In the genomic region with DNA sequence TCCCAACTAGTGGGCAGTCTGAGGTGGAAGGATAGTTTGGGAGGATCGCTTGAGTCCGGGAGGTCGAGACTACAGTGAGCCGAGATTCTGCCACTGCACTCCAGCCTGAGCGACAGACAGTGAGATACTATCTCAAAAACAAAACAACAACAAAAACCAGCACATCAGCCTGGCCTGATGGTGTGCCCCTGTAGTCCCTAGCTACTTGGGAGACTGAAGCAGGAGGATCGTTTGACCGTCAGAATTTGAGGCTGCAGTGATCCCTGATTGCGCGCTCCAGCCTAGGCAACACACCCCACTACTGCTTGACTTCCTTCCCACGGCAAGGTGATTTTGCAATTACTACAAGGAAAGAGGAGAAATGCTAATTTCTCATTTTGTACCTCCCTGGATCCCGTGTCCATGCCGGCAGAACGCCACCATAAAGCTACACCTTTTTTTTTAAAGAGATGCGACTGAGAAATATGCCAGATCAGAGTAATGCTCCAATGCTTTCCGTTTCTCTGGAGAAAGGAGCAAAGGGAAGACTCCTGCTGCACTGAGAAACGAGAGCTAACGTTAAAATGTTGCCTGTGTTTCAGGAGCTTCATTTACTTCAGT, we compare ENCODE assay signal across 1 cellular context.
TF ChIP-seq lines count a peak whose summit lies in the region.

No MANE protein-coding gene starts in this region.

TF ChIP-seq in WTC11, 78 proteins besides CTCF, POLR2A, EP300 and RAD21 (continued from another document):
- TF ChIP-seq, protein P1, sequence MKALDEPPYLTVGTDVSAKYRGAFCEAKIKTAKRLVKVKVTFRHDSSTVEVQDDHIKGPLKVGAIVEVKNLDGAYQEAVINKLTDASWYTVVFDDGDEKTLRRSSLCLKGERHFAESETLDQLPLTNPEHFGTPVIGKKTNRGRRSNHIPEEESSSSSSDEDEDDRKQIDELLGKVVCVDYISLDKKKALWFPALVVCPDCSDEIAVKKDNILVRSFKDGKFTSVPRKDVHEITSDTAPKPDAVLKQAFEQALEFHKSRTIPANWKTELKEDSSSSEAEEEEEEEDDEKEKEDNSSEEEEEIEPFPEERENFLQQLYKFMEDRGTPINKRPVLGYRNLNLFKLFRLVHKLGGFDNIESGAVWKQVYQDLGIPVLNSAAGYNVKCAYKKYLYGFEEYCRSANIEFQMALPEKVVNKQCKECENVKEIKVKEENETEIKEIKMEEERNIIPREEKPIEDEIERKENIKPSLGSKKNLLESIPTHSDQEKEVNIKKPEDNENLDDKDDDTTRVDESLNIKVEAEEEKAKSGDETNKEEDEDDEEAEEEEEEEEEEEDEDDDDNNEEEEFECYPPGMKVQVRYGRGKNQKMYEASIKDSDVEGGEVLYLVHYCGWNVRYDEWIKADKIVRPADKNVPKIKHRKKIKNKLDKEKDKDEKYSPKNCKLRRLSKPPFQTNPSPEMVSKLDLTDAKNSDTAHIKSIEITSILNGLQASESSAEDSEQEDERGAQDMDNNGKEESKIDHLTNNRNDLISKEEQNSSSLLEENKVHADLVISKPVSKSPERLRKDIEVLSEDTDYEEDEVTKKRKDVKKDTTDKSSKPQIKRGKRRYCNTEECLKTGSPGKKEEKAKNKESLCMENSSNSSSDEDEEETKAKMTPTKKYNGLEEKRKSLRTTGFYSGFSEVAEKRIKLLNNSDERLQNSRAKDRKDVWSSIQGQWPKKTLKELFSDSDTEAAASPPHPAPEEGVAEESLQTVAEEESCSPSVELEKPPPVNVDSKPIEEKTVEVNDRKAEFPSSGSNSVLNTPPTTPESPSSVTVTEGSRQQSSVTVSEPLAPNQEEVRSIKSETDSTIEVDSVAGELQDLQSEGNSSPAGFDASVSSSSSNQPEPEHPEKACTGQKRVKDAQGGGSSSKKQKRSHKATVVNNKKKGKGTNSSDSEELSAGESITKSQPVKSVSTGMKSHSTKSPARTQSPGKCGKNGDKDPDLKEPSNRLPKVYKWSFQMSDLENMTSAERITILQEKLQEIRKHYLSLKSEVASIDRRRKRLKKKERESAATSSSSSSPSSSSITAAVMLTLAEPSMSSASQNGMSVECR (CRISPR knock-in tag; IDR thresholded peaks at IDR 0.05; ENCODE audit: borderline replicate concordance) = no peak
- TF ChIP-seq ZNF317 (CRISPR knock-in tag; IDR thresholded peaks at IDR 0.05; ENCODE audit: borderline replicate concordance, low read depth) = no peak
- TF ChIP-seq, protein P2, sequence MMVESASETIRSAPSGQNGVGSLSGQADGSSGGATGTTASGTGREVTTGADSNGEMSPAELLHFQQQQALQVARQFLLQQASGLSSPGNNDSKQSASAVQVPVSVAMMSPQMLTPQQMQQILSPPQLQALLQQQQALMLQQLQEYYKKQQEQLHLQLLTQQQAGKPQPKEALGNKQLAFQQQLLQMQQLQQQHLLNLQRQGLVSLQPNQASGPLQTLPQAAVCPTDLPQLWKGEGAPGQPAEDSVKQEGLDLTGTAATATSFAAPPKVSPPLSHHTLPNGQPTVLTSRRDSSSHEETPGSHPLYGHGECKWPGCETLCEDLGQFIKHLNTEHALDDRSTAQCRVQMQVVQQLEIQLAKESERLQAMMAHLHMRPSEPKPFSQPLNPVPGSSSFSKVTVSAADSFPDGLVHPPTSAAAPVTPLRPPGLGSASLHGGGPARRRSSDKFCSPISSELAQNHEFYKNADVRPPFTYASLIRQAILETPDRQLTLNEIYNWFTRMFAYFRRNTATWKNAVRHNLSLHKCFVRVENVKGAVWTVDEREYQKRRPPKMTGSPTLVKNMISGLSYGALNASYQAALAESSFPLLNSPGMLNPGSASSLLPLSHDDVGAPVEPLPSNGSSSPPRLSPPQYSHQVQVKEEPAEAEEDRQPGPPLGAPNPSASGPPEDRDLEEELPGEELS (CRISPR knock-in tag; IDR thresholded peaks at IDR 0.05) = 0 out of 2 replicates have a peak, but pooled peaks have one; percentile 28
TF ChIP-seq in WTC11: peak in this region for 3.
